In the genomic region with DNA sequence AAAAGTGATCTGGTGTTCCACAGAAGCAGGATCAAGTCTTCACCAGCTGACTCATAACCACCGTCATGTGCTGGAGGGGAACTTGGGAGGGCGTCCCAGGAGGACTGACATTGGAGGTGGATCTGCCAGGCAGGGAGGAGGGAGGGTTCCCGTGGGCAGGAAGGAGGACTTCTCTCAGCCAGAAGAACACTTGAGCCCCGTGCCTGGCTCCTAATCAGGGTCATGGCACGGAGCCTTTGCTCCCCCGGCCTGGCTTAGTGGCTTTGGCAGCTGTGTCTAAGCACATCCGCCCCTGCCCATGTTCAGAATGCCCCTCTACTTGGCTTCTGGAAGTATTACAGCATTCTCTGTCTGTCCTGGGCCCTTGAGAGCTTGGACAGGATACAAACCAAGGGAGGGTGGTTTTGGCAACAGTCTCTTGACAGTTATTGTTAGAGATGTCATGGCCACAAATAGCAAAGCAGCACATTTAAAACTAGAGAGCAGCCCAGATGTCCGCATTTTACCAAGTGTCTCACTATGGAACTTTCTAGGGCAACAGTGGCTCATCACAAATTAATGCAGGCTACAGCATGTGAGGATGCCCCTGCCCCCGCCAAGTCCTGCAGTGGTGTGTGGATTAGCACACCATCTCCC, we compare ENCODE assay signal across 9 cellular contexts. TPM values are rescaled to one million over a fixed set of nuclear protein-coding genes. Genes with fewer than 3 reads are reported as not detected.
DNase-seq lines count a peak whose midpoint lies in the region; ATAC-seq, FAIRE-seq and TF ChIP-seq lines count a peak whose summit lies in the region.
"Had no signal": no experiment of that assay in that cellular context is flagged by ENCODE, and none has a peak within 500 bp of the region (broad histone marks: within the 10 kb centered on the region; RNA-seq: fewer than 3 reads in every experiment).

No MANE protein-coding gene starts in this region.

- DNase-seq in GOT3 (lab: John Stamatoyannopoulos, UW), result peak; percentile 51
- peak; percentile 53 for DNase-seq in inferior parietal cortex (ENCODE audit: extremely low spot score)
- no peak for DNase-seq in stimulated activated effector memory CD8-positive, alpha-beta T cell treated with anti-CD3 and anti-CD28 coated beads, Interleukin-12 subunit alpha, Interleukin-12 subunit beta, amount 100 ng/mL, for 72 hours (ENCODE audit: low spot score in 2 of 2)
- DNase-seq in urothelium cell line (ENCODE audit: low spot score), result no peak
- no peak for DNase-seq in NAMALWA (ENCODE audit: low spot score)
- DNase-seq in activated naive CD4-positive, alpha-beta T cell (lab: John Stamatoyannopoulos, UW), result no peak
- DNase-seq: activated CD4-positive, CD25-positive, alpha-beta regulatory T cell treated with anti-CD3 and anti-CD28 coated beads, Interleukin-2, amount 50 U/mL, for 72 hours had no signal

- TF ChIP-seq CTCF in brain (conservative IDR thresholded peaks at IDR 0.05), result no peak

- H3K9me3 Mint-ChIP-seq in brain, result no peaks in the 10 kb centered on the region
- no peaks in the 10 kb centered on the region for H3K9me3 Mint-ChIP-seq in stimulated activated effector memory CD8-positive, alpha-beta T cell treated with anti-CD3 and anti-CD28 coated beads, Interleukin-12 subunit alpha, Interleukin-12 subunit beta, amount 100 ng/mL, for 72 hours

- H3K27ac Mint-ChIP-seq in brain, result peak overlapping the region in 3 of 5 experiments; percentile 22 to 80 (median 66)
- H3K27ac Mint-ChIP-seq in stimulated activated effector memory CD8-positive, alpha-beta T cell treated with anti-CD3 and anti-CD28 coated beads, Interleukin-12 subunit alpha, Interleukin-12 subunit beta, amount 100 ng/mL, for 72 hours, result peak overlapping the region; percentile 60

- peak overlapping the region in 1 of 5 experiments; percentile 9 for H3K4me3 Mint-ChIP-seq in brain
- no peak overlapping the region for H3K4me3 Mint-ChIP-seq in stimulated activated effector memory CD8-positive, alpha-beta T cell treated with anti-CD3 and anti-CD28 coated beads, Interleukin-12 subunit alpha, Interleukin-12 subunit beta, amount 100 ng/mL, for 72 hours

- no peak for FAIRE-seq in urothelium cell line (lab: Jason Lieb, UNC)

- no peaks in the 10 kb centered on the region for H3K27me3 Mint-ChIP-seq in brain

- ATAC-seq in stimulated activated effector memory CD8-positive, alpha-beta T cell treated with anti-CD3 and anti-CD28 coated beads, Interleukin-12 subunit alpha, Interleukin-12 subunit beta, amount 100 ng/mL, for 72 hours, result no peak
- no peak for ATAC-seq in GM21737 (IDR thresholded peaks at IDR 0.05; ENCODE audit: unreplicated experiment)

- peaks cover 54% of the 10 kb centered on the region for H3K36me3 Mint-ChIP-seq in brain
- peaks cover 84% of the 10 kb centered on the region for H3K36me3 Mint-ChIP-seq in stimulated activated effector memory CD8-positive, alpha-beta T cell treated with anti-CD3 and anti-CD28 coated beads, Interleukin-12 subunit alpha, Interleukin-12 subunit beta, amount 100 ng/mL, for 72 hours

- peaks cover 5% of the 10 kb centered on the region for H3K4me1 Mint-ChIP-seq in brain
- peaks cover 4% of the 10 kb centered on the region for H3K4me1 Mint-ChIP-seq in stimulated activated effector memory CD8-positive, alpha-beta T cell treated with anti-CD3 and anti-CD28 coated beads, Interleukin-12 subunit alpha, Interleukin-12 subunit beta, amount 100 ng/mL, for 72 hours

RNA-seq across cellular contexts. Expression of a gene that starts 11.5 kb away (rescaled TPM):
- 116 TPM for polyA plus RNA-seq in brain (ENCODE audit: insufficient read depth, low read depth, low replicate concordance)

RNA-seq across cellular contexts. Expression of a gene that starts 12.5 kb away (rescaled TPM):
- polyA plus RNA-seq in brain (ENCODE audit: insufficient read depth, low read depth, low replicate concordance), result 6.2 TPM

RNA-seq across cellular contexts. Expression of a gene that starts 26.7 kb away (rescaled TPM):
- 1.3 TPM for polyA plus RNA-seq in brain (ENCODE audit: insufficient read depth, low read depth, low replicate concordance)

RNA-seq across cellular contexts. Expression of a gene that starts 59.7 kb away (rescaled TPM):
- polyA plus RNA-seq in brain (ENCODE audit: insufficient read depth, low read depth, low replicate concordance), result 14.2 TPM

Comparison
In these comparisons a context has a peak if more than half of its experiments do, and no peak if none do; other contexts are left out.
1. DNase-seq: peak in GOT3 (single experiment) and inferior parietal cortex (single experiment); none in stimulated activated effector memory CD8-positive, alpha-beta T cell treated with anti-CD3 and anti-CD28 coated beads, Interleukin-12 subunit alpha, Interleukin-12 subunit beta, amount 100 ng/mL, for 72 hours (0 of 2), urothelium cell line (single experiment), NAMALWA (single experiment) and activated naive CD4-positive, alpha-beta T cell (0 of 4).